Comparison of ENCODE assay signal across 1 cellular context in genomic region chr3:187186801-187187421, GRCh38.
TF ChIP-seq lines count a peak whose summit lies in the region.

No MANE protein-coding gene starts in this region.

TF ChIP-seq in GM12878, 131 proteins besides CTCF, POLR2A, EP300 and RAD21 (continued from another document):
- TF ChIP-seq NBN (IDR thresholded peaks at IDR 0.05) = no peak
- no peak for TF ChIP-seq ZNF592 (IDR thresholded peaks at IDR 0.05)
- TF ChIP-seq, protein P1, sequence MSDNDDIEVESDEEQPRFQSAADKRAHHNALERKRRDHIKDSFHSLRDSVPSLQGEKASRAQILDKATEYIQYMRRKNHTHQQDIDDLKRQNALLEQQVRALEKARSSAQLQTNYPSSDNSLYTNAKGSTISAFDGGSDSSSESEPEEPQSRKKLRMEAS (IDR thresholded peaks at IDR 0.05; ENCODE audit: low read depth, low read length) = no peak
TF ChIP-seq in GM12878: peak in this region for 0.
